8 cellular contexts compared by ENCODE assay signal in genomic region chr5:88882321-88883038, GRCh38. TPM values are rescaled to one million over a fixed set of nuclear protein-coding genes. Genes with fewer than 3 reads are reported as not detected.
DNase-seq lines count a peak whose midpoint lies in the region; ATAC-seq and TF ChIP-seq lines count a peak whose summit lies in the region.

No MANE protein-coding gene starts in this region.

- peaks cover 22% of the 10 kb centered on the region for H3K4me1 Mint-ChIP-seq in activated naive CD4-positive, alpha-beta T cell treated with anti-CD3 and anti-CD28 coated beads, Interleukin-2, amount 50 U/mL, for 24 hours
- peaks cover 20% of the 10 kb centered on the region for H3K4me1 Mint-ChIP-seq in activated T-helper 17 cell treated with anti-CD3 and anti-CD28 coated beads, Interleukin-2, amount 50 U/mL, for 72 hours

- DNase-seq in activated naive CD4-positive, alpha-beta T cell treated with anti-CD3 and anti-CD28 coated beads, Interleukin-2, amount 50 U/mL, for 16 hours, result no peak
- DNase-seq in iPS DF 6.9 (ENCODE audit: low read depth, low spot score) (no peak), DMS114 treated with DMSO at 0.1 percent for 48 hours (lab: John Stamatoyannopoulos, UW; ENCODE audit: unreplicated experiment) (no peak), GM20000 (ENCODE audit: low spot score) (no peak)

- TF ChIP-seq CTCF in GM20000 (IDR thresholded peaks at IDR 0.05; ENCODE audit: extremely low read depth, missing control alignments), result no peak

- peak overlapping the region; percentile 90 for H3K4me3 Mint-ChIP-seq in activated naive CD4-positive, alpha-beta T cell treated with anti-CD3 and anti-CD28 coated beads, Interleukin-2, amount 50 U/mL, for 24 hours
- peak overlapping the region; percentile 74 for H3K4me3 Mint-ChIP-seq in activated T-helper 17 cell treated with anti-CD3 and anti-CD28 coated beads, Interleukin-2, amount 50 U/mL, for 72 hours

- no peak overlapping the region for H3K27ac Mint-ChIP-seq in activated naive CD4-positive, alpha-beta T cell treated with anti-CD3 and anti-CD28 coated beads, Interleukin-2, amount 50 U/mL, for 24 hours
- no peak overlapping the region for H3K27ac Mint-ChIP-seq in activated T-helper 17 cell treated with anti-CD3 and anti-CD28 coated beads, Interleukin-2, amount 50 U/mL, for 72 hours

- ATAC-seq in activated T-helper 17 cell treated with anti-CD3 and anti-CD28 coated beads, Interleukin-2, amount 50 U/mL, for 72 hours (replicated peaks), result no peak
- ATAC-seq in HG03025 (IDR thresholded peaks at IDR 0.05; ENCODE audit: low FRiP score, unreplicated experiment), result no peak

- H3K36me3 Mint-ChIP-seq in activated naive CD4-positive, alpha-beta T cell treated with anti-CD3 and anti-CD28 coated beads, Interleukin-2, amount 50 U/mL, for 24 hours, result no peaks in the 10 kb centered on the region
- H3K36me3 Mint-ChIP-seq in activated T-helper 17 cell treated with anti-CD3 and anti-CD28 coated beads, Interleukin-2, amount 50 U/mL, for 72 hours (ENCODE audit: low read depth), result no peaks in the 10 kb centered on the region

- no peaks in the 10 kb centered on the region for H3K4me1 ChIP-seq in iPS DF 6.9 (ENCODE audit: control insufficient read depth, insufficient read depth, low read length)
- peaks cover 11 to 36% (median 35%) of the 10 kb centered on the region in 3 donors for H3K4me1 ChIP-seq in skeletal muscle tissue (ENCODE audit: control insufficient read depth in 3 of 3, insufficient read depth in 3 of 3, low read length in 3 of 3)

- no peak overlapping the region for H3K27ac ChIP-seq in iPS DF 6.9 (ENCODE audit: low read length)
- H3K27ac ChIP-seq in skeletal muscle tissue (ENCODE audit: low read depth, low read length), result peak overlapping the region; percentile 81

- H3K27me3 Mint-ChIP-seq in activated naive CD4-positive, alpha-beta T cell treated with anti-CD3 and anti-CD28 coated beads, Interleukin-2, amount 50 U/mL, for 24 hours, result peaks cover 41% of the 10 kb centered on the region
- H3K27me3 Mint-ChIP-seq in activated T-helper 17 cell treated with anti-CD3 and anti-CD28 coated beads, Interleukin-2, amount 50 U/mL, for 72 hours, result peaks cover 48% of the 10 kb centered on the region

- H3K36me3 ChIP-seq in iPS DF 6.9 (ENCODE audit: control insufficient read depth, insufficient read depth, low read length), result no peaks in the 10 kb centered on the region
- H3K36me3 ChIP-seq in skeletal muscle tissue (ENCODE audit: control insufficient read depth in 3 of 3, insufficient read depth in 3 of 3, low read length in 3 of 3), result peaks cover 0 to 8% (median 5%) of the 10 kb centered on the region in 3 donors

- H3K27me3 ChIP-seq in iPS DF 6.9 (ENCODE audit: control insufficient read depth, insufficient read depth, low read length) (peaks cover 2% of the 10 kb centered on the region; the same call in 1 of the 2 replicates), skeletal muscle tissue (ENCODE audit: control insufficient read depth in 3 of 3, insufficient read depth in 3 of 3, low read length in 3 of 3) (no peaks in the 10 kb centered on the region)

- no CpG with 5 or more reads among the region's 15 CpGs for WGBS in iPS DF 6.9 (ENCODE audit: insufficient coverage, insufficient read length)

- peak overlapping the region; percentile 76 to 85 (median 79) for H3K9ac ChIP-seq in skeletal muscle tissue (ENCODE audit: low read depth in 1 of 3, low read length in 3 of 3)

- no peaks in the 10 kb centered on the region for H3K9me3 Mint-ChIP-seq in activated naive CD4-positive, alpha-beta T cell treated with anti-CD3 and anti-CD28 coated beads, Interleukin-2, amount 50 U/mL, for 24 hours
- no peaks in the 10 kb centered on the region for H3K9me3 Mint-ChIP-seq in activated T-helper 17 cell treated with anti-CD3 and anti-CD28 coated beads, Interleukin-2, amount 50 U/mL, for 72 hours

- no peaks in the 10 kb centered on the region for H3K9me3 ChIP-seq in iPS DF 6.9 (ENCODE audit: control insufficient read depth, insufficient read depth, low read length)
- no peaks in the 10 kb centered on the region for H3K9me3 ChIP-seq in skeletal muscle tissue (ENCODE audit: control insufficient read depth in 3 of 3, low read length in 3 of 3)

- peak overlapping the region; percentile 97; the same call in 1 of the 2 replicates for H3K4me3 ChIP-seq in iPS DF 6.9 (ENCODE audit: low read length)
- peak overlapping the region; percentile 74 to 93 (median 77) for H3K4me3 ChIP-seq in skeletal muscle tissue (ENCODE audit: low read length in 3 of 3)

RNA-seq across cellular contexts. Expression of gene MEF2C, which starts 0.5 kb away (rescaled TPM):
- total RNA-seq in activated T-helper 17 cell treated with anti-CD3 and anti-CD28 coated beads, Interleukin-2, amount 50 U/mL, for 72 hours, result under 1 TPM in 1 of 2 donors, not detected in 1; 0.77 TPM
- total RNA-seq in skeletal muscle tissue, result 464 TPM

Comparison
In these comparisons a context has a peak if more than half of its experiments do, and no peak if none do; other contexts are left out.
1. RNA of gene MEF2C, which starts 0.5 kb away (total RNA-seq): 464 TPM in skeletal muscle tissue (single experiment); 0.77 TPM in activated T-helper 17 cell treated with anti-CD3 and anti-CD28 coated beads, Interleukin-2, amount 50 U/mL, for 72 hours; every median in the first group is over 100 times any median in the second.